14 cellular contexts compared by ENCODE assay signal in the genomic region with DNA sequence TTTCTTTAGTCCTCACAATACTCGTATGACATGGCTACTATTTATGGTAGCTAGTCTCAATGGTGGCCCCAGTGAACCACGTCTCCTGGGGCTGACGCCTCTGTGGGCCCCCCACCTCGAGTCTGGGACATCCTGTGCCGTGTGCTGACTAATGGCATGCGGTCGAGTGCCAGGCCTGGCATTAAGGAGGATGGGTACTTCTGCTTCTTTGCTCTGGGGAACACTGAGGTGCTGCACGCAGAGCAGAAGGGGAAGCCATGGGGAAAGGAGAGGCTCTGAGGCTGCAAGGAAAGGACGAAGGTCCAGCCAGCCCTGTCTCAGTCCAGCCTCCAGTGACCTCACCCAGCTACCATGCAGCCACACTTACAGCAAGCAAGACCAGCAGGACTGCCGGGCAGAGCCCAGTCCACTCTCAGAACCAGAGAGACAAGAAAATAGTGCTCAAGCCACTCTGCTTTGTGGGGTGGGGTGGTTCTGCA. TPM values are rescaled to one million over a fixed set of nuclear protein-coding genes. Genes with fewer than 3 reads are reported as not detected.
DNase-seq lines count a peak whose midpoint lies in the region; ATAC-seq, FAIRE-seq and TF ChIP-seq lines count a peak whose summit lies in the region.
"Had no signal": no experiment of that assay in that cellular context is flagged by ENCODE, and none has a peak within 500 bp of the region (broad histone marks: within the 10 kb centered on the region; RNA-seq: fewer than 3 reads in every experiment).

No MANE protein-coding gene starts in this region.

- H2BK12ac ChIP-seq in H1 (ENCODE audit: low read depth, low read length): no peak overlapping the region

- TF ChIP-seq CTCF in NB4 (IDR thresholded peaks at IDR 0.05; ENCODE audit: low read depth, low read length): no peak
- TF ChIP-seq CTCF in H1 (IDR thresholded peaks at IDR 0.05; ENCODE audit: control extremely low read depth in 1 of 3, insufficient read depth in 1 of 3, low read depth in 1 of 3, low read length in 3 of 3): no peak

- no peak overlapping the region for H3K18ac ChIP-seq in H1 (ENCODE audit: extremely low read depth, low read length)

- H3K27ac Mint-ChIP-seq in naive thymus-derived CD4-positive, alpha-beta T cell: no peak overlapping the region
- H3K27ac Mint-ChIP-seq: activated naive CD8-positive, alpha-beta T cell treated with anti-CD3 and anti-CD28 coated beads, Interleukin-2, amount 10 ng/mL, durations not matched to agents 7 days and 5 days; HFFc6 had no signal

- no peak overlapping the region for H2BK5ac ChIP-seq in H1 (ENCODE audit: low read depth, low read length)

- no peak overlapping the region for H3K56ac ChIP-seq in H1 (replicated peaks; ENCODE audit: insufficient read length, low read depth, low read length)

- H4K20me1 ChIP-seq in H1 (replicated peaks in 1 of 2; ENCODE audit: control insufficient read depth in 1 of 2, insufficient read depth in 2 of 2, low read length in 2 of 2): no peaks in the 10 kb centered on the region

- H3K36me3 Mint-ChIP-seq in naive thymus-derived CD4-positive, alpha-beta T cell: no peaks in the 10 kb centered on the region
- H3K36me3 Mint-ChIP-seq: activated naive CD8-positive, alpha-beta T cell treated with anti-CD3 and anti-CD28 coated beads, Interleukin-2, amount 10 ng/mL, durations not matched to agents 7 days and 5 days had no signal

- H3K27me3 Mint-ChIP-seq in naive thymus-derived CD4-positive, alpha-beta T cell: peaks cover 0 to 7% (median 0%) of the 10 kb centered on the region in 5 donors
- H3K27me3 Mint-ChIP-seq: activated naive CD8-positive, alpha-beta T cell treated with anti-CD3 and anti-CD28 coated beads, Interleukin-2, amount 10 ng/mL, durations not matched to agents 7 days and 5 days had no signal

- H4K8ac ChIP-seq in H1 (ENCODE audit: extremely low read depth, insufficient read depth, low read length): no peak overlapping the region

- H2AFZ ChIP-seq in H1 (ENCODE audit: low read length): 0 out of 2 replicates have a peak overlapping the region, but pooled peaks have one; percentile 14

- H3K27me3 ChIP-seq in H1 (replicated peaks in 1 of 4; ENCODE audit: control insufficient read depth in 3 of 4, extremely low read depth in 1 of 4, insufficient read depth in 3 of 4, low read length in 3 of 4): peaks cover 0 to 5% (median 3%) of the 10 kb centered on the region in 4 experiments; a peak in 2 of 7 replicates
- H3K27me3 ChIP-seq in naive thymus-derived CD4-positive, alpha-beta T cell (ENCODE audit: control insufficient read depth in 2 of 2, insufficient read depth in 2 of 2, low read length in 2 of 2): no peaks in the 10 kb centered on the region

- H3K4me1 ChIP-seq in H1 (replicated peaks in 1 of 4; ENCODE audit: control insufficient read depth in 3 of 4, insufficient read depth in 4 of 4, low read length in 3 of 4): peaks cover 0 to under 1% (median 0%) of the 10 kb centered on the region in 4 experiments; a peak in 2 of 7 replicates
- peaks cover 1 to 5% of the 10 kb centered on the region in 2 donors for H3K4me1 ChIP-seq in naive thymus-derived CD4-positive, alpha-beta T cell (ENCODE audit: control insufficient read depth in 2 of 2, insufficient read depth in 2 of 2, low read length in 2 of 2)

- no peak overlapping the region for H3K4ac ChIP-seq in H1 (replicated peaks; ENCODE audit: insufficient read length, low read depth, low read length)

- no peak overlapping the region for H3K14ac ChIP-seq in H1 (ENCODE audit: insufficient read length)

- H4K5ac ChIP-seq in H1 (ENCODE audit: insufficient read length, low read depth, low read length): no peak overlapping the region

- no peaks in the 10 kb centered on the region for H3K79me1 ChIP-seq in H1 (ENCODE audit: low read depth, low read length)

- no peaks in the 10 kb centered on the region for H3K9me3 ChIP-seq in H1 (ENCODE audit: insufficient read depth in 2 of 2, low read depth in 1 of 2, low read length in 1 of 2)
- H3K9me3 ChIP-seq in naive thymus-derived CD4-positive, alpha-beta T cell (ENCODE audit: control insufficient read depth in 2 of 3, low read length in 3 of 3): no peaks in the 10 kb centered on the region

- H3K9ac ChIP-seq in H1 (replicated peaks in 1 of 4; ENCODE audit: extremely low read depth in 1 of 4, low read depth in 3 of 4, low read length in 3 of 4): no peak overlapping the region

- FAIRE-seq in H1 (lab: Jason Lieb, UNC): no peak

- no peak overlapping the region for H4K91ac ChIP-seq in H1 (replicated peaks; ENCODE audit: insufficient read length, low read length)

- TF ChIP-seq EP300 in H1 (IDR thresholded peaks at IDR 0.05; ENCODE audit: borderline replicate concordance in 1 of 2, low read depth in 2 of 2, low read length in 2 of 2): no peak

- no peak overlapping the region for H3K27ac ChIP-seq in H1 (ENCODE audit: low read depth, low read length)
- H3K27ac ChIP-seq in naive thymus-derived CD4-positive, alpha-beta T cell (ENCODE audit: low read depth, low read length): no peak overlapping the region
- H3K27ac ChIP-seq: C4-2B had no signal

- H3K23ac ChIP-seq in H1 (ENCODE audit: insufficient read length): no peak overlapping the region

- peak; percentile 88 for ATAC-seq in naive thymus-derived CD4-positive, alpha-beta T cell
- no peak for ATAC-seq in HG03354 (IDR thresholded peaks at IDR 0.05; ENCODE audit: poor library complexity, severe bottlenecking, unreplicated experiment)

- no peaks in the 10 kb centered on the region for H3K36me3 ChIP-seq in H1 (ENCODE audit: control insufficient read depth in 2 of 4, insufficient read depth in 4 of 4, low read length in 3 of 4)
- H3K36me3 ChIP-seq in naive thymus-derived CD4-positive, alpha-beta T cell (ENCODE audit: control insufficient read depth in 2 of 3, insufficient read depth in 3 of 3, low read length in 3 of 3): no peaks in the 10 kb centered on the region

- TF ChIP-seq RAD21 in H1 (IDR thresholded peaks at IDR 0.05 in 1 of 2, conservative IDR thresholded peaks at IDR 0.05 in 1 of 2; ENCODE audit: low read depth in 2 of 2, low read length in 2 of 2): no peak

- DNase-seq in AG20443 (ENCODE audit: low spot score) (peak; percentile 52), NB4 (ENCODE audit: low read depth) (peak; percentile 97), H1 (ENCODE audit: low read depth in 1 of 2, low spot score in 2 of 2) (no peak), NCI-H2227 treated with DMSO at 0.1 percent for 48 hours (lab: John Stamatoyannopoulos, UW) (no peak), 8988T (no peak)
- DNase-seq in naive thymus-derived CD4-positive, alpha-beta T cell: no peak
- no peak for DNase-seq in activated naive CD4-positive, alpha-beta T cell (lab: John Stamatoyannopoulos, UW)
- DNase-seq: activated CD4-positive, alpha-beta T cell treated with anti-CD3 and anti-CD28 coated beads, Interleukin-2, amount 50 U/mL, for 4 hours; activated naive CD8-positive, alpha-beta T cell treated with anti-CD3 and anti-CD28 coated beads, Interleukin-2, amount 10 ng/mL, durations not matched to agents 7 days and 5 days; effector CD8-positive, alpha-beta T cell; HFFc6; NCI-H2081 treated with DMSO at 0.1 percent for 48 hours had no signal

- no peak overlapping the region for H3K4me2 ChIP-seq in H1 (ENCODE audit: insufficient read depth in 1 of 2, low read depth in 2 of 2, low read length in 2 of 2)

- WGBS in H1 (ENCODE audit: extremely low coverage in 1 of 2, insufficient coverage in 1 of 2, insufficient read length in 1 of 2, insufficient replicate concordance in 2 of 2, low coverage in 1 of 2, low lambda C conversion rate in 2 of 2, missing lambda C conversion rate in 1 of 2), 2 experiments: 85% methylated on average over 10 of the region's 10 CpGs; no CpG with 5 or more reads in 1 of the 2 experiments

- no peak overlapping the region for H2BK20ac ChIP-seq in H1 (ENCODE audit: low read length)

- H2AK5ac ChIP-seq in H1 (ENCODE audit: low read depth, low read length): 0 out of 2 replicates have a peak overlapping the region, but pooled peaks have one; percentile 2

- no peak overlapping the region for H3K4me3 Mint-ChIP-seq in naive thymus-derived CD4-positive, alpha-beta T cell
- H3K4me3 Mint-ChIP-seq: activated naive CD8-positive, alpha-beta T cell treated with anti-CD3 and anti-CD28 coated beads, Interleukin-2, amount 10 ng/mL, durations not matched to agents 7 days and 5 days; HFFc6 had no signal

- no peaks in the 10 kb centered on the region for H3K23me2 ChIP-seq in H1 (ENCODE audit: low read depth, low read length)

- H2BK120ac ChIP-seq in H1 (replicated peaks; ENCODE audit: low read depth, low read length): no peak overlapping the region

- H2BK15ac ChIP-seq in H1 (ENCODE audit: low read length): 0 out of 2 replicates have a peak overlapping the region, but pooled peaks have one; percentile 61

- H3K79me2 ChIP-seq in H1 (ENCODE audit: control insufficient read depth in 1 of 2, insufficient read depth in 2 of 2, low read length in 2 of 2): no peaks in the 10 kb centered on the region

- no peak for TF ChIP-seq POLR2A in NB4 (IDR thresholded peaks at IDR 0.05; ENCODE audit: extremely low read depth, insufficient read length)
- no peak for TF ChIP-seq POLR2A in H1 (IDR thresholded peaks at IDR 0.05; ENCODE audit: control extremely low read depth in 1 of 2, low read depth in 2 of 2, low read length in 2 of 2)

- intact Hi-C loops in naive thymus-derived CD4-positive, alpha-beta T cell (cut with micrococcal nuclease): no loop called here

- peaks cover 3 to 7% (median 5%) of the 10 kb centered on the region in 7 donors for H3K4me1 Mint-ChIP-seq in naive thymus-derived CD4-positive, alpha-beta T cell

- CTCF ChIA-PET in H1 (lab: Charles Lee; ENCODE audit: partially characterized antibody): interaction anchor here (0.9 to 2.0 kb wide), 3 partner anchors 9 to 105 kb away, joined by 3 to 5 read pairs (median 3); no protein-coding TSS in a partner anchor
- CTCF ChIA-PET in naive thymus-derived CD4-positive, alpha-beta T cell (lab: Charles Lee): interaction anchor here (0.6 kb wide), 2 partner anchors 9 to 15 kb away, joined by 3 read pairs; no protein-coding TSS in a partner anchor

- POLR2A ChIA-PET in H1 (lab: Charles Lee; ENCODE audit: partially characterized antibody): interaction anchor here (1.5 kb wide), 1 partner anchor 8 kb away, joined by 5 read pairs; no protein-coding TSS in a partner anchor
- POLR2A ChIA-PET in naive thymus-derived CD4-positive, alpha-beta T cell (lab: Charles Lee): no interaction called here

- H3K9me3 Mint-ChIP-seq in naive thymus-derived CD4-positive, alpha-beta T cell: no peaks in the 10 kb centered on the region
- H3K9me3 Mint-ChIP-seq: activated naive CD8-positive, alpha-beta T cell treated with anti-CD3 and anti-CD28 coated beads, Interleukin-2, amount 10 ng/mL, durations not matched to agents 7 days and 5 days; HFFc6 had no signal

- H3K4me3 ChIP-seq in NB4 (ENCODE audit: low read depth, low read length): peak overlapping the region; percentile 10
- no peak overlapping the region for H3K4me3 ChIP-seq in H1 (ENCODE audit: extremely low read depth in 1 of 4, insufficient read depth in 2 of 4, low read depth in 3 of 4, low read length in 4 of 4)
- H3K4me3 ChIP-seq in naive thymus-derived CD4-positive, alpha-beta T cell (ENCODE audit: low read length): no peak overlapping the region

RNA-seq across cellular contexts. Expression of gene MPRIP, which starts 5.7 kb away (rescaled TPM):
- 145 and 146 TPM in 2 replicates for total RNA-seq in H1 (2021; fragmentation: NEBNext Ultra II Directional; extraction: Animal tissue kit (Norgen Biotek cat#: 25700))
- 48.6 and 62.8 TPM in 2 replicates for polyA plus RNA-seq in H1 (2011; rRNA removed)
- 54.0 TPM for polyA plus RNA-seq in H1 (2011; cell fraction: cytosol; rRNA removed)
- 111 TPM for polyA plus RNA-seq in H1 (2011; cell fraction: nucleus; rRNA removed)
- polyA plus RNA-seq in H1 (2012, experiment 1 of 2): 77.7 to 92.1 TPM (median 86.1 TPM) in 4 replicates
- polyA plus RNA-seq in H1 (2012, experiment 2 of 2): 68.9 TPM
- 55.7 TPM for polyA plus RNA-seq in H1 (2013, experiment 1 of 2)
- polyA plus RNA-seq in H1 (2013, experiment 2 of 2): 57.6 TPM
- 82.0 and 97.2 TPM in 2 replicates for polyA minus RNA-seq in H1 (2011; rRNA and poly(A)+ RNA removed)
- 58.9 TPM for polyA minus RNA-seq in H1 (2011; cell fraction: cytosol; rRNA and poly(A)+ RNA removed)
- polyA minus RNA-seq in H1 (2011; cell fraction: nucleus; rRNA and poly(A)+ RNA removed): 60.1 TPM
- 100 to 1,000 TPM; 191 to 259 (median 199) TPM for total RNA-seq in naive thymus-derived CD4-positive, alpha-beta T cell
- polyA plus RNA-seq in naive thymus-derived CD4-positive, alpha-beta T cell: 10 to 100 TPM; 18.6 to 30.0 TPM

Comparison
In these comparisons a context has a peak if more than half of its experiments do, and no peak if none do; other contexts are left out.
1. DNase-seq: peak in AG20443 (single experiment) and NB4 (single experiment); none in H1 (0 of 2), naive thymus-derived CD4-positive, alpha-beta T cell (0 of 9), NCI-H2227 treated with DMSO at 0.1 percent for 48 hours (single experiment), activated naive CD4-positive, alpha-beta T cell (0 of 4) and 8988T (single experiment).